In genomic region chr20:3101737-3102574, GRCh38 we compare ENCODE assay signal across 10 cellular contexts. TPM values are rescaled to one million over a fixed set of nuclear protein-coding genes. Genes with fewer than 3 reads are reported as not detected.
A peak's percentile ranks its signal among the peaks of the same experiment; 100 is the strongest.
DNase-seq lines count a peak whose midpoint lies in the region; ATAC-seq and TF ChIP-seq lines count a peak whose summit lies in the region.
"Had no signal": no experiment of that assay in that cellular context is flagged by ENCODE, and none has a peak within 500 bp of the region (broad histone marks: within the 10 kb centered on the region; RNA-seq: fewer than 3 reads in every experiment).

No MANE protein-coding gene starts in this region.

- no peaks in the 10 kb centered on the region for H3K36me3 Mint-ChIP-seq in GM23338 (ENCODE audit: low read depth)
- no peaks in the 10 kb centered on the region for H3K36me3 Mint-ChIP-seq in activated CD8-positive, alpha-beta T cell treated with anti-CD3 and anti-CD28 coated beads for 36 hours (ENCODE audit: low read depth)

- H3K9me2 ChIP-seq in GM23338 (ENCODE audit: insufficient read depth): no peaks in the 10 kb centered on the region

- CTCF ChIA-PET in activated CD8-positive, alpha-beta T cell treated with anti-CD3 and anti-CD28 coated beads for 36 hours (lab: Charles Lee): interaction anchor here (1.2 to 3.3 kb wide), 5 partner anchors 11 to 48 kb away, joined by 3 to 16 read pairs (median 6); no protein-coding TSS in a partner anchor

- intact Hi-C loops in activated CD8-positive, alpha-beta T cell treated with anti-CD3 and anti-CD28 coated beads for 36 hours (cut with micrococcal nuclease): no loop called here
- intact Hi-C loops in dorsolateral prefrontal cortex (cut with DNase I): loop anchor here in 1 of 2 donors (2.0 kb wide), 1 partner anchor 87 kb away; no protein-coding TSS in a partner anchor

- H3K4me3 ChIP-seq in GM23338 (no peak overlapping the region), dorsolateral prefrontal cortex (peak overlapping the region in 1 of 59 donors; percentile 5)

- no peak overlapping the region for H3K4me2 ChIP-seq in GM23338

- H4K20me1 ChIP-seq in GM23338 (replicated peaks; ENCODE audit: insufficient read depth): no peaks in the 10 kb centered on the region

- peaks cover 8% of the 10 kb centered on the region for H3K4me1 Mint-ChIP-seq in GM23338
- peaks cover 16% of the 10 kb centered on the region for H3K4me1 Mint-ChIP-seq in activated CD8-positive, alpha-beta T cell treated with anti-CD3 and anti-CD28 coated beads for 36 hours (ENCODE audit: low read depth)

- H3K27ac ChIP-seq in GM23338 (ENCODE audit: low read depth): no peak overlapping the region
- H3K27ac ChIP-seq in dorsolateral prefrontal cortex: peak overlapping the region in 57 of 59 donors; percentile 1 to 93 (median 76)

- no peaks in the 10 kb centered on the region for H3K9me3 Mint-ChIP-seq in GM23338
- H3K9me3 Mint-ChIP-seq in activated CD8-positive, alpha-beta T cell treated with anti-CD3 and anti-CD28 coated beads for 36 hours: no peaks in the 10 kb centered on the region

- no peak for TF ChIP-seq CTCF in GM23338 (conservative IDR thresholded peaks at IDR 0.05; ENCODE audit: low read depth in 2 of 2)
- TF ChIP-seq CTCF in activated CD8-positive, alpha-beta T cell treated with anti-CD3 and anti-CD28 coated beads for 36 hours (IDR thresholded peaks at IDR 0.05): no peak
- TF ChIP-seq CTCF in dorsolateral prefrontal cortex (IDR thresholded peaks at IDR 0.05 in 54 of 56, conservative IDR thresholded peaks at IDR 0.05 in 2 of 56; ENCODE audit: low read depth in 1 of 56, partially characterized antibody in 56 of 56): no peak

- 0 out of 2 replicates have a peak overlapping the region, but pooled peaks have one; percentile 52 for H3K27ac Mint-ChIP-seq in GM23338
- H3K27ac Mint-ChIP-seq in activated CD8-positive, alpha-beta T cell treated with anti-CD3 and anti-CD28 coated beads for 36 hours: no peak overlapping the region

- H3K27me3 Mint-ChIP-seq in GM23338 (ENCODE audit: insufficient read depth, low read depth, poor library complexity): peaks cover 7% of the 10 kb centered on the region
- no peaks in the 10 kb centered on the region for H3K27me3 Mint-ChIP-seq in activated CD8-positive, alpha-beta T cell treated with anti-CD3 and anti-CD28 coated beads for 36 hours

- H3K4me3 Mint-ChIP-seq in GM23338: no peak overlapping the region
- no peak overlapping the region for H3K4me3 Mint-ChIP-seq in activated CD8-positive, alpha-beta T cell treated with anti-CD3 and anti-CD28 coated beads for 36 hours

- ATAC-seq in GM23338 (no peak), GM21786 (IDR thresholded peaks at IDR 0.05; ENCODE audit: unreplicated experiment) (no peak), HG02970 (IDR thresholded peaks at IDR 0.05; ENCODE audit: low FRiP score, unreplicated experiment) (no peak)
- peak; percentile 87 for ATAC-seq in activated CD8-positive, alpha-beta T cell treated with anti-CD3 and anti-CD28 coated beads for 36 hours

- DNase-seq in GM23338 (ENCODE audit: low spot score) (no peak), dorsolateral prefrontal cortex (peak in 4 of 10 donors; percentile 36 to 74 (median 60)), inferior parietal cortex (ENCODE audit: extremely low spot score) (no peak), HK-2 (ENCODE audit: unreplicated experiment) (no peak)
- DNase-seq in activated CD8-positive, alpha-beta T cell treated with anti-CD3 and anti-CD28 coated beads for 36 hours: peak; percentile 92
- peak; percentile 35 for DNase-seq in stimulated activated CD8-positive, alpha-beta memory T cell treated with anti-CD3 and anti-CD28 coated beads, Interleukin-15, amount 100 ng/mL, for 24 hours (ENCODE audit: low read depth)
- DNase-seq: DMS79, NCI-H1930 had no signal

- no peaks in the 10 kb centered on the region for H3K36me3 ChIP-seq in GM23338 (ENCODE audit: insufficient read depth)

- no peaks in the 10 kb centered on the region for H3K79me2 ChIP-seq in GM23338 (replicated peaks; ENCODE audit: insufficient read depth)

- POLR2A ChIA-PET in activated CD8-positive, alpha-beta T cell treated with anti-CD3 and anti-CD28 coated beads for 36 hours (lab: Charles Lee): interaction anchor here (1.4 to 1.8 kb wide), 3 partner anchors 9 to 262 kb away, joined by 3 to 13 read pairs (median 4); partner anchors contain the start of genes FASTKD5 and UBOX5

- H2AFZ ChIP-seq in GM23338: no peak overlapping the region

- no peaks in the 10 kb centered on the region for H3F3A ChIP-seq in GM23338 (replicated peaks; ENCODE audit: low read depth)

- no peaks in the 10 kb centered on the region for H3K27me3 ChIP-seq in GM23338 (ENCODE audit: insufficient read depth)
- H3K27me3 ChIP-seq in dorsolateral prefrontal cortex: no peaks in the 10 kb centered on the region

- H3K4me1 ChIP-seq in GM23338 (ENCODE audit: insufficient read depth): no peaks in the 10 kb centered on the region

TF ChIP-seq in GM23338, 12 proteins besides CTCF, POLR2A, EP300 and RAD21 (continues in another document):
- TF ChIP-seq CREB1 (CRISPR knock-in tag; IDR thresholded peaks at IDR 0.05; ENCODE audit: low read depth) (no peak), EZH2phosphoT487 (IDR thresholded peaks at IDR 0.05; ENCODE audit: unreplicated experiment) (no peak), STAT1 (IDR thresholded peaks at IDR 0.05; ENCODE audit: unreplicated experiment) (no peak), EZH2 (IDR thresholded peaks at IDR 0.05; ENCODE audit: low read depth, unreplicated experiment) (no peak)

RNA-seq across cellular contexts. Expression of gene AVP, which starts 17.4 kb away (rescaled TPM):
- not detected in 2 replicates for total RNA-seq in GM23338 (2014; rRNA removed; shearing (Covaris generic))
- polyA plus RNA-seq in GM23338 (2016; fragmentation: Nextera tagmentation; extraction: Ambion mirVana): 0.60 and 1.4 TPM in 2 replicates
- not detected for total RNA-seq in activated CD8-positive, alpha-beta T cell treated with anti-CD3 and anti-CD28 coated beads for 36 hours
- 1 to 10 TPM in 5 of 120 experiments, under 1 TPM in 5, not detected in 110; 0.80 to 1.4 (median 1.0) TPM for total RNA-seq in dorsolateral prefrontal cortex

RNA-seq across cellular contexts. Expression of gene OXT, which starts 30.5 kb away (rescaled TPM):
- total RNA-seq in GM23338 (2014; rRNA removed; shearing (Covaris generic)): not detected in 2 replicates
- polyA plus RNA-seq in GM23338 (2016; fragmentation: Nextera tagmentation; extraction: Ambion mirVana): 1.5 and 3.5 TPM in 2 replicates
- total RNA-seq in activated CD8-positive, alpha-beta T cell treated with anti-CD3 and anti-CD28 coated beads for 36 hours: not detected
- 1 to 10 TPM in 7 of 120 experiments, not detected in 113; 1.1 to 2.0 (median 1.8) TPM for total RNA-seq in dorsolateral prefrontal cortex

RNA-seq across cellular contexts. Expression of gene MRPS26, which starts 56.1 kb away (rescaled TPM):
- 103 and 105 TPM in 2 replicates for total RNA-seq in GM23338 (2014; rRNA removed; shearing (Covaris generic))
- 154 and 158 TPM in 2 replicates for polyA plus RNA-seq in GM23338 (2016; fragmentation: Nextera tagmentation; extraction: Ambion mirVana)
- total RNA-seq in activated CD8-positive, alpha-beta T cell treated with anti-CD3 and anti-CD28 coated beads for 36 hours: 10 to 100 TPM; 63.6 to 70.0 TPM
- 10 to 100 TPM; 31.6 to 66.0 (median 49.9) TPM for total RNA-seq in dorsolateral prefrontal cortex

RNA-seq across cellular contexts. Expression of gene FASTKD5, which starts 57.7 kb away (rescaled TPM):
- total RNA-seq in GM23338 (2014; rRNA removed; shearing (Covaris generic)): 30.7 and 32.8 TPM in 2 replicates
- 12.2 and 12.9 TPM in 2 replicates for polyA plus RNA-seq in GM23338 (2016; fragmentation: Nextera tagmentation; extraction: Ambion mirVana)
- 10 to 100 TPM; 17.3 to 18.1 TPM for total RNA-seq in activated CD8-positive, alpha-beta T cell treated with anti-CD3 and anti-CD28 coated beads for 36 hours
- 10 to 100 TPM; 10.4 to 25.9 (median 18.3) TPM for total RNA-seq in dorsolateral prefrontal cortex

RNA-seq across cellular contexts. Expression of gene UBOX5, which starts 57.7 kb away (rescaled TPM):
- 4.3 and 5.7 TPM in 2 replicates for total RNA-seq in GM23338 (2014; rRNA removed; shearing (Covaris generic))
- polyA plus RNA-seq in GM23338 (2016; fragmentation: Nextera tagmentation; extraction: Ambion mirVana): 2.4 and 2.7 TPM in 2 replicates
- 1 to 10 TPM; 5.0 to 6.9 TPM for total RNA-seq in activated CD8-positive, alpha-beta T cell treated with anti-CD3 and anti-CD28 coated beads for 36 hours
- 10 to 100 TPM in 52 of 120 experiments, 1 to 10 TPM in 68; 6.1 to 13.0 (median 9.5) TPM for total RNA-seq in dorsolateral prefrontal cortex

Comparison
In these comparisons a context has a peak if more than half of its experiments do, and no peak if none do; other contexts are left out.
1. DNase-seq: peak in activated CD8-positive, alpha-beta T cell treated with anti-CD3 and anti-CD28 coated beads for 36 hours (single experiment) and stimulated activated CD8-positive, alpha-beta memory T cell treated with anti-CD3 and anti-CD28 coated beads, Interleukin-15, amount 100 ng/mL, for 24 hours (single experiment); none in GM23338 (single experiment), inferior parietal cortex (single experiment) and HK-2 (single experiment).